8 cellular contexts compared by ENCODE assay signal in the genomic region with DNA sequence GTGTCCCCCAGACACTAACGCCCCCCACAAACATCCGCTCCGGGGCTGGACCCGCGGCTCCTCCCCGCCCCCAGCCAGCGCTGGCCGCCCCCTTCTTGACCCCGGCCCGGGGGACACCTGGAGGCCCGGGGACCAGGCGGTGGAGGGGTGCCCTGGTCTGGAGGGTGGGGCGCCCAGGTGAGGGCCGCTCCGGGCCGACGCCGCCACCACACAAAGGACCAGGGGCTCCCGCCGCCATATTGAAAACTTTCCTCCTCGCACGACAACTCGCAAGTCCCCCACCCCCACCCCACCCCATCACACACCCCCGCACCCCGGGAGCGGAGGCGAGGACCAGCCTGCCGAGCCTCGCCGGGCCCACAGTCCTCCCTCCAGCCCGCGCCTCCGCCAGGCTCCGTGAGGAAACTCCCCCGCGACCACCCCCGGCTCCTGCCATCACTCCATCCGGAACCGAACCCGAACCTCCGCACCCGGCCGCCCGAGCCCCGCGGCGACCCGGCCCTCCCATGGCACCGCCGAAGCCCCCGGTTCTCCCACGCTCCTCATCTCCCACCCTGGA. TPM values are rescaled to one million over a fixed set of nuclear protein-coding genes. Genes with fewer than 3 reads are reported as not detected.
DNase-seq lines count a peak whose midpoint lies in the region; ATAC-seq and TF ChIP-seq lines count a peak whose summit lies in the region.

No MANE protein-coding gene starts in this region.

- no peaks in the 10 kb centered on the region for H3K36me3 ChIP-seq in HCT116 (ENCODE audit: control insufficient read depth in 1 of 2, insufficient read depth in 2 of 2, low read length in 2 of 2)

- no peaks in the 10 kb centered on the region for H3K9me2 ChIP-seq in HCT116 (ENCODE audit: insufficient read depth)

- DNase-seq in AG04450 (ENCODE audit: low read depth, low spot score) (no peak), HCT116 (ENCODE audit: low read depth, low spot score) (no peak), caudate nucleus (lab: John Stamatoyannopoulos, UW) (peak in 23 of 61 donors; percentile 8 to 69 (median 35)), left kidney (ENCODE audit: low read depth, low spot score) (peak; percentile 85), NCI-H226 (no peak), NCI-H2196 treated with DMSO at 0.1 percent for 48 hours (lab: John Stamatoyannopoulos, UW; ENCODE audit: unreplicated experiment) (no peak)
- peak; percentile 59 for DNase-seq in stimulated activated CD4-positive, alpha-beta T cell treated with anti-CD3 and anti-CD28 coated beads, Interleukin-4, amount 100 ng/mL, for 1 hour

- no peak for TF ChIP-seq RAD21 in HCT116 (IDR thresholded peaks at IDR 0.05; ENCODE audit: low read depth)

- no peak for TF ChIP-seq POLR2A in HCT116 (IDR thresholded peaks at IDR 0.05; ENCODE audit: borderline replicate concordance, extremely low read depth, insufficient read depth, insufficient read length)

- no peak overlapping the region for H2AFZ ChIP-seq in HCT116 (ENCODE audit: low read depth, low read length, poor library complexity, severe bottlenecking)

- peak overlapping the region; percentile 39 for H3K27ac ChIP-seq in AG04450 (ENCODE audit: low read depth, low read length)
- peak overlapping the region; percentile 75; the same call in 1 of the 2 replicates for H3K27ac ChIP-seq in HCT116 (ENCODE audit: low read depth, low read length)
- peak overlapping the region; percentile 88 for H3K27ac ChIP-seq in VCaP
- peak overlapping the region; percentile 52 for H3K27ac ChIP-seq in caudate nucleus (ENCODE audit: low read depth, low read length)

- H3K9ac ChIP-seq in HCT116 (ENCODE audit: low read length), result peak overlapping the region; percentile 71

- H3K27me3 ChIP-seq in AG04450 (ENCODE audit: control insufficient read depth, insufficient read depth, low read length) (no peaks in the 10 kb centered on the region), HCT116 (ENCODE audit: insufficient read depth, low read length) (no peaks in the 10 kb centered on the region)

- peak overlapping the region; percentile 91 for H3K4me2 ChIP-seq in HCT116 (ENCODE audit: low read length)

- BruUV-seq in HCT116 (replicated peaks; lab: Mats Ljungman, UMichigan), result no TSS peak

- intact Hi-C loops in HCT116 (cut with micrococcal nuclease), result no loop called here

- RAD21 ChIA-PET in HCT116 (lab: Charles Lee; ENCODE audit: low non-redundant PET in 1 of 2, low total read pairs in 2 of 2, uncharacterized antibody in 2 of 2, unreplicated experiment in 2 of 2), result no interaction called here

- POLR2A ChIA-PET in AG04450 (lab: Yijun Ruan, JAX) (interaction anchor here (0.6 to 0.9 kb wide), 3 partner anchors 26 to 84 kb away, joined by 3 to 9 read pairs (median 4); a partner anchor contains a TSS), HCT116 (lab: Charles Lee) (interaction anchor here (0.6 to 0.8 kb wide), 4 partner anchors 15 to 32 kb away, joined by 3 read pairs; no protein-coding TSS in a partner anchor)

- no peak for TF ChIP-seq CTCF in AG04450 (IDR thresholded peaks at IDR 0.05; ENCODE audit: low read depth, low read length)
- TF ChIP-seq CTCF in HCT116 (IDR thresholded peaks at IDR 0.05 in 2 of 3, conservative IDR thresholded peaks at IDR 0.05 in 1 of 3; ENCODE audit: borderline replicate concordance in 1 of 3, insufficient read depth in 1 of 3, low read depth in 2 of 3, low read length in 2 of 3), result no peak
- TF ChIP-seq CTCF in VCaP (conservative IDR thresholded peaks at IDR 0.05), result no peak

- no peak for ATAC-seq in HCT116

- H3K9me3 ChIP-seq in AG04450 (ENCODE audit: control insufficient read depth, insufficient read depth, low read length), result no peaks in the 10 kb centered on the region; the same call in 1 of the 2 replicates
- H3K9me3 ChIP-seq in HCT116 (ENCODE audit: control insufficient read depth in 1 of 2, insufficient read depth in 1 of 2, low read depth in 1 of 2, low read length in 2 of 2), result no peaks in the 10 kb centered on the region

- CTCF ChIA-PET in AG04450 (lab: Charles Lee), result no interaction called here
- CTCF ChIA-PET in HCT116 (lab: Charles Lee), result no interaction called here

- peaks cover 33% of the 10 kb centered on the region for H3K79me2 ChIP-seq in HCT116 (ENCODE audit: insufficient read depth, low read length)

- peak overlapping the region; percentile 90 for H3K4me3 ChIP-seq in AG04450 (ENCODE audit: low read depth, low read length)
- peak overlapping the region; percentile 78 to 82 for H3K4me3 ChIP-seq in HCT116 (replicated peaks in 1 of 2; ENCODE audit: low read depth in 1 of 2, low read length in 2 of 2)

- H4K20me1 ChIP-seq in HCT116 (ENCODE audit: insufficient read depth), result no peaks in the 10 kb centered on the region

- H3K4me1 ChIP-seq in HCT116 (ENCODE audit: control insufficient read depth in 1 of 2, insufficient read depth in 2 of 2, low read length in 2 of 2), result peaks cover 40 to 76% of the 10 kb centered on the region in 2 experiments

TF ChIP-seq in HCT116, 20 proteins besides CTCF, POLR2A, EP300 and RAD21:
- TF ChIP-seq, protein P1, sequence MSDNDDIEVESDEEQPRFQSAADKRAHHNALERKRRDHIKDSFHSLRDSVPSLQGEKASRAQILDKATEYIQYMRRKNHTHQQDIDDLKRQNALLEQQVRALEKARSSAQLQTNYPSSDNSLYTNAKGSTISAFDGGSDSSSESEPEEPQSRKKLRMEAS (IDR thresholded peaks at IDR 0.05), result no peak

RNA-seq across cellular contexts. Expression of a gene that starts 0.8 kb away (rescaled TPM):
- 62.7 and 79.1 TPM in 2 replicates for polyA plus RNA-seq in AG04450 (2011; rRNA removed)
- polyA minus RNA-seq in AG04450 (2011; rRNA and poly(A)+ RNA removed), result 150 and 202 TPM in 2 replicates
- 44.6 TPM for total RNA-seq in HCT116 (2021; ENCODE audit: unreplicated experiment)
- polyA plus RNA-seq in HCT116 (2012), result 15.0 and 17.1 TPM in 2 replicates

RNA-seq across cellular contexts. Expression of a gene that starts 3.3 kb away (rescaled TPM):
- polyA plus RNA-seq in AG04450 (2011; rRNA removed), result 3.0 and 4.0 TPM in 2 replicates
- polyA minus RNA-seq in AG04450 (2011; rRNA and poly(A)+ RNA removed), result 2.6 and 3.8 TPM in 2 replicates
- 1.9 TPM for total RNA-seq in HCT116 (2021; ENCODE audit: unreplicated experiment)
- 2.6 and 3.7 TPM in 2 replicates for polyA plus RNA-seq in HCT116 (2012)

Comparison
In these comparisons a context has a peak if more than half of its experiments do, and no peak if none do; other contexts are left out.
1. DNase-seq: peak in left kidney (single experiment) and stimulated activated CD4-positive, alpha-beta T cell treated with anti-CD3 and anti-CD28 coated beads, Interleukin-4, amount 100 ng/mL, for 1 hour (single experiment); none in AG04450 (single experiment), HCT116 (single experiment), NCI-H226 (single experiment) and NCI-H2196 treated with DMSO at 0.1 percent for 48 hours (single experiment).
2. Peak in every context shown above with its lines, with median percentiles within 50 percentile points of each other: H3K27ac ChIP-seq.